11 cellular contexts compared by ENCODE assay signal in the genomic region with DNA sequence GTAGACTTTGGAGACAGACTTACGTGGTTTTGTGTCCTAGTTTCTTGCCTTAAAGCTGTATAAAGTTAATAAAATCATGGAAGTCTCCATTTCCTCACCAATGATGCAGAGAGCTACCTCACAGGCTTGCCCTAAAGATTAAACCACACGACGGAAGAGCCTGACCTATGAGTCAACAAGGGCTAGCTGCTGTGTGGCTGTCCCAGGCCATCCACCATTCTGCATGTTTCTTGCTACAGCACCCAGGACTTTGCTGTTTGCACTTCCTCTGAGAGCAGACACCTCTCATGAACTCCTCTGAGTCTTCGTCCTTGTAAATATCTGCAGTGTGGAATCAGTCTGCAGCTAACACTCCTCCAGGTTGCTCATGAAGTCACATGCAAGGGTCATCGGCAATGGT.
DNase-seq lines count a peak whose midpoint lies in the region; ATAC-seq lines count a peak whose summit lies in the region.
"Had no signal": no experiment of that assay in that cellular context is flagged by ENCODE, and none has a peak within 500 bp of the region (broad histone marks: within the 10 kb centered on the region; RNA-seq: fewer than 3 reads in every experiment).

No MANE protein-coding gene starts in this region.

- H3K9me3 Mint-ChIP-seq in activated T-cell treated with anti-CD3 and anti-CD28 coated beads, Interleukin-2, amount 50 U/mL, for 4 hours: peaks cover 4% of the 10 kb centered on the region
- no peaks in the 10 kb centered on the region for H3K9me3 Mint-ChIP-seq in central memory CD8-positive, alpha-beta T cell
- no peaks in the 10 kb centered on the region for H3K9me3 Mint-ChIP-seq in stimulated activated effector memory CD8-positive, alpha-beta T cell treated with anti-CD3 and anti-CD28 coated beads, Interleukin-12 subunit alpha, Interleukin-12 subunit beta, amount 100 ng/mL, for 72 hours

- H3K4me3 Mint-ChIP-seq in activated T-cell treated with anti-CD3 and anti-CD28 coated beads, Interleukin-2, amount 50 U/mL, for 4 hours: no peak overlapping the region
- H3K4me3 Mint-ChIP-seq in central memory CD8-positive, alpha-beta T cell: no peak overlapping the region
- no peak overlapping the region for H3K4me3 Mint-ChIP-seq in stimulated activated effector memory CD8-positive, alpha-beta T cell treated with anti-CD3 and anti-CD28 coated beads, Interleukin-12 subunit alpha, Interleukin-12 subunit beta, amount 100 ng/mL, for 72 hours
- H3K4me3 Mint-ChIP-seq: brain had no signal

- no peak overlapping the region for H3K4me3 ChIP-seq in SJSA1
- H3K4me3 ChIP-seq: GM12878 had no signal

- H3K27me3 ChIP-seq in SJSA1 (replicated peaks): no peaks in the 10 kb centered on the region

- H3K36me3 ChIP-seq in SJSA1: no peaks in the 10 kb centered on the region

- no peaks in the 10 kb centered on the region for H3K9me3 ChIP-seq in SJSA1 (replicated peaks)

- H3K27ac Mint-ChIP-seq in central memory CD8-positive, alpha-beta T cell (ENCODE audit: low read depth): no peak overlapping the region
- H3K27ac Mint-ChIP-seq in stimulated activated effector memory CD8-positive, alpha-beta T cell treated with anti-CD3 and anti-CD28 coated beads, Interleukin-12 subunit alpha, Interleukin-12 subunit beta, amount 100 ng/mL, for 72 hours: peak overlapping the region; percentile 5

- H3K4me1 Mint-ChIP-seq in activated T-cell treated with anti-CD3 and anti-CD28 coated beads, Interleukin-2, amount 50 U/mL, for 4 hours (ENCODE audit: low read depth): peaks cover 47% of the 10 kb centered on the region
- H3K4me1 Mint-ChIP-seq in central memory CD8-positive, alpha-beta T cell: peaks cover 23% of the 10 kb centered on the region
- peaks cover 30% of the 10 kb centered on the region for H3K4me1 Mint-ChIP-seq in stimulated activated effector memory CD8-positive, alpha-beta T cell treated with anti-CD3 and anti-CD28 coated beads, Interleukin-12 subunit alpha, Interleukin-12 subunit beta, amount 100 ng/mL, for 72 hours

- peak overlapping the region; percentile 31 for H3K27ac ChIP-seq in SJSA1

- peak; percentile 23 to 30 for ATAC-seq in activated T-cell treated with anti-CD3 and anti-CD28 coated beads, Interleukin-2, amount 50 U/mL, for 4 hours
- peak; percentile 24 for ATAC-seq in central memory CD8-positive, alpha-beta T cell (replicated peaks; ENCODE audit: extremely low read depth, poor library complexity, severe bottlenecking)
- ATAC-seq in stimulated activated effector memory CD8-positive, alpha-beta T cell treated with anti-CD3 and anti-CD28 coated beads, Interleukin-12 subunit alpha, Interleukin-12 subunit beta, amount 100 ng/mL, for 72 hours: peak; percentile 82
- no peak for ATAC-seq in HG03342 (IDR thresholded peaks at IDR 0.05; ENCODE audit: unreplicated experiment)
- ATAC-seq: GM12878 had no signal

- peak; percentile 14 for DNase-seq in activated T-cell treated with anti-CD3 and anti-CD28 coated beads, Interleukin-2, amount 50 U/mL, for 4 hours
- DNase-seq in activated T-cell treated with anti-CD3 and anti-CD28 coated beads for 4 hours: no peak
- DNase-seq in SJSA1 (ENCODE audit: low read depth in 1 of 2, low spot score in 2 of 2): peak; percentile 50 to 56
- no peak for DNase-seq in central memory CD8-positive, alpha-beta T cell (ENCODE audit: low spot score in 2 of 2)
- DNase-seq in stimulated activated effector memory CD8-positive, alpha-beta T cell treated with anti-CD3 and anti-CD28 coated beads, Interleukin-12 subunit alpha, Interleukin-12 subunit beta, amount 100 ng/mL, for 72 hours (ENCODE audit: low spot score in 2 of 2): no peak
- no peak for DNase-seq in cardiac septum (ENCODE audit: low spot score)
- DNase-seq in retina: no peak
- DNase-seq: head of caudate nucleus had no signal

- no peaks in the 10 kb centered on the region for H3K27me3 Mint-ChIP-seq in activated T-cell treated with anti-CD3 and anti-CD28 coated beads, Interleukin-2, amount 50 U/mL, for 4 hours (ENCODE audit: low read depth)
- no peaks in the 10 kb centered on the region for H3K27me3 Mint-ChIP-seq in central memory CD8-positive, alpha-beta T cell
- H3K27me3 Mint-ChIP-seq: brain had no signal

- intact Hi-C loops in cardiac septum (cut with DNase I): loop anchor here (5.0 to 10.0 kb wide), 3 partner anchors 161 to 692 kb away; partner anchors contain the start of gene TRIB2

- no peaks in the 10 kb centered on the region for H3K36me3 Mint-ChIP-seq in activated T-cell treated with anti-CD3 and anti-CD28 coated beads, Interleukin-2, amount 50 U/mL, for 4 hours (ENCODE audit: insufficient read depth)
- no peaks in the 10 kb centered on the region for H3K36me3 Mint-ChIP-seq in central memory CD8-positive, alpha-beta T cell (ENCODE audit: insufficient read depth)
- no peaks in the 10 kb centered on the region for H3K36me3 Mint-ChIP-seq in stimulated activated effector memory CD8-positive, alpha-beta T cell treated with anti-CD3 and anti-CD28 coated beads, Interleukin-12 subunit alpha, Interleukin-12 subunit beta, amount 100 ng/mL, for 72 hours
- H3K36me3 Mint-ChIP-seq: brain had no signal

- H3K4me1 ChIP-seq in SJSA1 (replicated peaks): peaks cover 34% of the 10 kb centered on the region

Comparison
In these comparisons a context has a peak if more than half of its experiments do, and no peak if none do; other contexts are left out.
1. DNase-seq: peak in activated T-cell treated with anti-CD3 and anti-CD28 coated beads, Interleukin-2, amount 50 U/mL, for 4 hours (single experiment) and SJSA1 (2 of 2); none in activated T-cell treated with anti-CD3 and anti-CD28 coated beads for 4 hours (single experiment), central memory CD8-positive, alpha-beta T cell (0 of 2), stimulated activated effector memory CD8-positive, alpha-beta T cell treated with anti-CD3 and anti-CD28 coated beads, Interleukin-12 subunit alpha, Interleukin-12 subunit beta, amount 100 ng/mL, for 72 hours (0 of 2), cardiac septum (single experiment) and retina (single experiment).